In the genomic region with DNA sequence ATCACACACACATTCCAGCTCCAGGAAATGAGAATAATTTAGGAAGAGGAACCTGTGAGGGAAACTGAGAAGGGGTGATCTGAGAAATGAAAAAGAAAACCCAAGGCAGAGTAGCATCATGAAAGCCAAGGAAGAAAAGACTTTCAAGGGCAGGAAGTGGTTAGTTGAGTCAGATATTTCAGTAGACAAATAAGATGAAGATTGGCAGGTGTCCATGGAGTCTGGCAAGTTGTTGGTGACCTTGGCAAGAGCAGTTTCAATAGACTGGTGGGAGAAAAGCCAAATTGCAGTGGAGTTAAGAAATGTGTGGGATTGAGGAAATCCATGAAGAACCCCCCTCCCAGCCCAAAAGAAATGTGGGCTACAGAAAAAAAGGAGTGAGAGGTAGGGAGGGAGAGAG, we compare ENCODE assay signal across 1 cellular context.
TF ChIP-seq lines count a peak whose summit lies in the region.

No MANE protein-coding gene starts in this region.

TF ChIP-seq in GM12878, 131 proteins besides CTCF, POLR2A, EP300 and RAD21 (continued from another document):
- TF ChIP-seq, protein P1, sequence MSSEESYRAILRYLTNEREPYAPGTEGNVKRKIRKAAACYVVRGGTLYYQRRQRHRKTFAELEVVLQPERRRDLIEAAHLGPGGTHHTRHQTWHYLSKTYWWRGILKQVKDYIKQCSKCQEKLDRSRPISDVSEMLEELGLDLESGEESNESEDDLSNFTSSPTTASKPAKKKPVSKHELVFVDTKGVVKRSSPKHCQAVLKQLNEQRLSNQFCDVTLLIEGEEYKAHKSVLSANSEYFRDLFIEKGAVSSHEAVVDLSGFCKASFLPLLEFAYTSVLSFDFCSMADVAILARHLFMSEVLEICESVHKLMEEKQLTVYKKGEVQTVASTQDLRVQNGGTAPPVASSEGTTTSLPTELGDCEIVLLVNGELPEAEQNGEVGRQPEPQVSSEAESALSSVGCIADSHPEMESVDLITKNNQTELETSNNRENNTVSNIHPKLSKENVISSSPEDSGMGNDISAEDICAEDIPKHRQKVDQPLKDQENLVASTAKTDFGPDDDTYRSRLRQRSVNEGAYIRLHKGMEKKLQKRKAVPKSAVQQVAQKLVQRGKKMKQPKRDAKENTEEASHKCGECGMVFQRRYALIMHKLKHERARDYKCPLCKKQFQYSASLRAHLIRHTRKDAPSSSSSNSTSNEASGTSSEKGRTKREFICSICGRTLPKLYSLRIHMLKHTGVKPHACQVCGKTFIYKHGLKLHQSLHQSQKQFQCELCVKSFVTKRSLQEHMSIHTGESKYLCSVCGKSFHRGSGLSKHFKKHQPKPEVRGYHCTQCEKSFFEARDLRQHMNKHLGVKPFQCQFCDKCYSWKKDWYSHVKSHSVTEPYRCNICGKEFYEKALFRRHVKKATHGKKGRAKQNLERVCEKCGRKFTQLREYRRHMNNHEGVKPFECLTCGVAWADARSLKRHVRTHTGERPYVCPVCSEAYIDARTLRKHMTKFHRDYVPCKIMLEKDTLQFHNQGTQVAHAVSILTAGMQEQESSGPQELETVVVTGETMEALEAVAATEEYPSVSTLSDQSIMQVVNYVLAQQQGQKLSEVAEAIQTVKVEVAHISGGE (CRISPR knock-in tag; IDR thresholded peaks at IDR 0.05) = no peak
- TF ChIP-seq RUNX3 (IDR thresholded peaks at IDR 0.05; ENCODE audit: low read length) = peak; percentile 40
- TF ChIP-seq, protein P2, sequence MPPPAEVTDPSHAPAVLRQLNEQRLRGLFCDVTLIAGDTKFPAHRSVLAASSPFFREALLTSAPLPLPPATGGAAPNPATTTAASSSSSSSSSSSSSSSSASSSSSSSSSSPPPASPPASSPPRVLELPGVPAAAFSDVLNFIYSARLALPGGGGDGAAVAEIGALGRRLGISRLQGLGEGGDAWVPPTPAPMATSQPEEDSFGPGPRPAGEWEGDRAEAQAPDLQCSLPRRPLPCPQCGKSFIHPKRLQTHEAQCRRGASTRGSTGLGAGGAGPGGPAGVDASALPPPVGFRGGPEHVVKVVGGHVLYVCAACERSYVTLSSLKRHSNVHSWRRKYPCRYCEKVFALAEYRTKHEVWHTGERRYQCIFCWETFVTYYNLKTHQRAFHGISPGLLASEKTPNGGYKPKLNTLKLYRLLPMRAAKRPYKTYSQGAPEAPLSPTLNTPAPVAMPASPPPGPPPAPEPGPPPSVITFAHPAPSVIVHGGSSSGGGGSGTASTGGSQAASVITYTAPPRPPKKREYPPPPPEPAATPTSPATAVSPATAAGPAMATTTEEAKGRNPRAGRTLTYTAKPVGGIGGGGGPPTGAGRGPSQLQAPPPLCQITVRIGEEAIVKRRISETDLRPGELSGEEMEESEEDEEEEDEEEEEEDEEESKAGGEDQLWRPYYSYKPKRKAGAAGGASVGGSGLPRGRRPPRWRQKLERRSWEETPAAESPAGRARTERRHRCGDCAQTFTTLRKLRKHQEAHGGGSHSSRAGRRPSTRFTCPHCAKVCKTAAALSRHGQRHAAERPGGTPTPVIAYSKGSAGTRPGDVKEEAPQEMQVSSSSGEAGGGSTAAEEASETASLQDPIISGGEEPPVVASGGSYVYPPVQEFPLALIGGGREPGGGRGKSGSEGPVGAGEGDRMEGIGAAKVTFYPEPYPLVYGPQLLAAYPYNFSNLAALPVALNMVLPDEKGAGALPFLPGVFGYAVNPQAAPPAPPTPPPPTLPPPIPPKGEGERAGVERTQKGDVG (CRISPR knock-in tag; IDR thresholded peaks at IDR 0.05) = no peak
- no peak for TF ChIP-seq BCL11A (IDR thresholded peaks at IDR 0.05; ENCODE audit: low read depth, low read length)
- TF ChIP-seq BRCA1 (IDR thresholded peaks at IDR 0.05; ENCODE audit: low read depth, low read length) = no peak
- TF ChIP-seq, protein P3, sequence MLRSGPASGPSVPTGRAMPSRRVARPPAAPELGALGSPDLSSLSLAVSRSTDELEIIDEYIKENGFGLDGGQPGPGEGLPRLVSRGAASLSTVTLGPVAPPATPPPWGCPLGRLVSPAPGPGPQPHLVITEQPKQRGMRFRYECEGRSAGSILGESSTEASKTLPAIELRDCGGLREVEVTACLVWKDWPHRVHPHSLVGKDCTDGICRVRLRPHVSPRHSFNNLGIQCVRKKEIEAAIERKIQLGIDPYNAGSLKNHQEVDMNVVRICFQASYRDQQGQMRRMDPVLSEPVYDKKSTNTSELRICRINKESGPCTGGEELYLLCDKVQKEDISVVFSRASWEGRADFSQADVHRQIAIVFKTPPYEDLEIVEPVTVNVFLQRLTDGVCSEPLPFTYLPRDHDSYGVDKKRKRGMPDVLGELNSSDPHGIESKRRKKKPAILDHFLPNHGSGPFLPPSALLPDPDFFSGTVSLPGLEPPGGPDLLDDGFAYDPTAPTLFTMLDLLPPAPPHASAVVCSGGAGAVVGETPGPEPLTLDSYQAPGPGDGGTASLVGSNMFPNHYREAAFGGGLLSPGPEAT (IDR thresholded peaks at IDR 0.05; ENCODE audit: low read depth) = no peak
- TF ChIP-seq CHD2 (IDR thresholded peaks at IDR 0.05; ENCODE audit: borderline replicate concordance, low read depth, low read length) = no peak
- no peak for TF ChIP-seq ETV6 (conservative IDR thresholded peaks at IDR 0.05 in 1 of 2, IDR thresholded peaks at IDR 0.05 in 1 of 2; ENCODE audit: borderline replicate concordance in 1 of 2, low read depth in 1 of 2)
- TF ChIP-seq, protein P4, sequence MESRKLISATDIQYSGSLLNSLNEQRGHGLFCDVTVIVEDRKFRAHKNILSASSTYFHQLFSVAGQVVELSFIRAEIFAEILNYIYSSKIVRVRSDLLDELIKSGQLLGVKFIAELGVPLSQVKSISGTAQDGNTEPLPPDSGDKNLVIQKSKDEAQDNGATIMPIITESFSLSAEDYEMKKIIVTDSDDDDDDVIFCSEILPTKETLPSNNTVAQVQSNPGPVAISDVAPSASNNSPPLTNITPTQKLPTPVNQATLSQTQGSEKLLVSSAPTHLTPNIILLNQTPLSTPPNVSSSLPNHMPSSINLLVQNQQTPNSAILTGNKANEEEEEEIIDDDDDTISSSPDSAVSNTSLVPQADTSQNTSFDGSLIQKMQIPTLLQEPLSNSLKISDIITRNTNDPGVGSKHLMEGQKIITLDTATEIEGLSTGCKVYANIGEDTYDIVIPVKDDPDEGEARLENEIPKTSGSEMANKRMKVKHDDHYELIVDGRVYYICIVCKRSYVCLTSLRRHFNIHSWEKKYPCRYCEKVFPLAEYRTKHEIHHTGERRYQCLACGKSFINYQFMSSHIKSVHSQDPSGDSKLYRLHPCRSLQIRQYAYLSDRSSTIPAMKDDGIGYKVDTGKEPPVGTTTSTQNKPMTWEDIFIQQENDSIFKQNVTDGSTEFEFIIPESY (IDR thresholded peaks at IDR 0.05) = no peak
